Comparison of ENCODE assay signal across 10 cellular contexts in the genomic region with DNA sequence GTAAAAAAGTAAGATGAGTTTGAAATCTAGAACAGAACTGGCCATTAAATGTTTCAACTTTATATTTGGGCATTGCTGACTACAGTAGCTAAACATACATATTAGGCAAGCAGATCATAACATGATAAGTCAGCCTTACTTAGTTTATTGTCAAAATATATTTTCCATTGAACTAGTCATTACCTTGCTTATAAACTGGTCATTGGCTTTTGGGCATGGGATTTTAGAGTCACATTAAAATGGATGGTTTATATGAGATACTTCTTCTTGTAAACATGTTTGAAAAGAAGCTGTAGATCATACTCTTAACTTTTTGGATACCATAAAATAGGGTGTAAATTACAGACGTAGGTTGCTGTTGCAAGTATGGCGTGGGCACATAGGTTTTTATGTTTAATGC. TPM values are rescaled to one million over a fixed set of nuclear protein-coding genes. Genes with fewer than 3 reads are reported as not detected.
DNase-seq lines count a peak whose midpoint lies in the region; ATAC-seq and TF ChIP-seq lines count a peak whose summit lies in the region.
"Had no signal": no experiment of that assay in that cellular context is flagged by ENCODE, and none has a peak within 500 bp of the region (broad histone marks: within the 10 kb centered on the region; RNA-seq: fewer than 3 reads in every experiment).

No MANE protein-coding gene starts in this region.

- peak overlapping the region in 4 of 5 donors; percentile 96 to 100 (median 100) for H3K27ac ChIP-seq in stomach

- CTCF ChIA-PET in WTC11 (lab: Charles Lee), result no interaction called here

- no peaks in the 10 kb centered on the region for H3K36me3 ChIP-seq in stomach

- TF ChIP-seq POLR2A in stomach (IDR thresholded peaks at IDR 0.05), result no peak

- peaks cover 26 to 63% (median 52%) of the 10 kb centered on the region in 4 donors for H3K4me1 ChIP-seq in stomach

- no peak for TF ChIP-seq EP300 in stomach (IDR thresholded peaks at IDR 0.05)

- DNase-seq in T-helper 1 cell (no peak), WTC11 (ENCODE audit: low spot score) (no peak), glutamatergic neuron (no peak), stomach (no peak), NCI-H524 (lab: John Stamatoyannopoulos, UW) (no peak), GM13976 (ENCODE audit: low spot score) (no peak), NOMO-1 treated with DMSO at 0.1 percent for 48 hours (lab: John Stamatoyannopoulos, UW; ENCODE audit: unreplicated experiment) (no peak)
- DNase-seq: amygdala, NCI-H524 treated with DMSO at 0.1 percent for 48 hours had no signal

- H3K4me3 ChIP-seq in stomach, result peak overlapping the region; percentile 63 to 91 (median 73)

- peaks cover 14% of the 10 kb centered on the region for H3K36me3 Mint-ChIP-seq in T-helper 1 cell treated with Interleukin-12 subunit alpha and Interleukin-12 subunit beta and Interleukin-4 antibody, amounts not matched to agents 30 μg/mL and 1 μg/mL, for 36 hours (ENCODE audit: low read depth)
- H3K36me3 Mint-ChIP-seq in WTC11 (0 out of 2 replicates have a peak, but pooled peaks cover 3% of the 10 kb centered on the region), glutamatergic neuron (ENCODE audit: unreplicated experiment) (no peaks in the 10 kb centered on the region)

- POLR2A ChIA-PET in WTC11 (lab: Charles Lee), result interaction anchor here (1.7 kb wide), 1 partner anchor 100 kb away, joined by 7 read pairs; no protein-coding TSS in a partner anchor

- H3K9me3 Mint-ChIP-seq in T-helper 1 cell treated with Interleukin-12 subunit alpha and Interleukin-12 subunit beta and Interleukin-4 antibody, amounts not matched to agents 30 μg/mL and 1 μg/mL, for 36 hours, result peaks cover 5% of the 10 kb centered on the region
- H3K9me3 Mint-ChIP-seq in WTC11, result peaks cover 6% of the 10 kb centered on the region
- peaks cover 18% of the 10 kb centered on the region for H3K9me3 Mint-ChIP-seq in glutamatergic neuron (ENCODE audit: unreplicated experiment)

- ATAC-seq in WTC11, result no peak

- intact Hi-C loops in stomach (cut with DNase I; ENCODE audit: low total_unique reads), result no loop called here

- in situ Hi-C loops in GM13976 (cut with MboI; ENCODE audit: low sequenced_read_pairs, unreplicated experiment), result no loop called here

- no peaks in the 10 kb centered on the region for H3K27me3 ChIP-seq in stomach

- no peaks in the 10 kb centered on the region for H3K9me3 ChIP-seq in stomach

- 21 to 34% (median 25%) methylated on average over 2 of the region's 2 CpGs for WGBS in stomach, 5 donors

- TF ChIP-seq CTCF in WTC11 (IDR thresholded peaks at IDR 0.05), result no peak
- TF ChIP-seq CTCF in glutamatergic neuron (IDR thresholded peaks at IDR 0.05; ENCODE audit: partially characterized antibody, unreplicated experiment), result no peak
- no peak for TF ChIP-seq CTCF in stomach (IDR thresholded peaks at IDR 0.05)
- TF ChIP-seq CTCF in GM13976 (IDR thresholded peaks at IDR 0.05; ENCODE audit: borderline replicate concordance, control extremely low read depth, extremely low read depth, insufficient read depth, missing control alignments), result no peak

- no peaks in the 10 kb centered on the region for H3K27me3 Mint-ChIP-seq in T-helper 1 cell treated with Interleukin-12 subunit alpha and Interleukin-12 subunit beta and Interleukin-4 antibody, amounts not matched to agents 30 μg/mL and 1 μg/mL, for 36 hours (ENCODE audit: low read depth)
- H3K27me3 Mint-ChIP-seq in WTC11 (ENCODE audit: low read depth) (no peaks in the 10 kb centered on the region; the same call in 1 of the 2 replicates), glutamatergic neuron (ENCODE audit: unreplicated experiment) (peaks cover 14% of the 10 kb centered on the region)

- peaks cover 34% of the 10 kb centered on the region for H3K4me1 Mint-ChIP-seq in T-helper 1 cell treated with Interleukin-12 subunit alpha and Interleukin-12 subunit beta and Interleukin-4 antibody, amounts not matched to agents 30 μg/mL and 1 μg/mL, for 36 hours (ENCODE audit: low read depth)
- H3K4me1 Mint-ChIP-seq in WTC11, result peaks cover 45% of the 10 kb centered on the region
- H3K4me1 Mint-ChIP-seq in glutamatergic neuron (ENCODE audit: low read depth, unreplicated experiment), result peaks cover 23% of the 10 kb centered on the region

- no peak overlapping the region for H3K27ac Mint-ChIP-seq in T-helper 1 cell treated with Interleukin-12 subunit alpha and Interleukin-12 subunit beta and Interleukin-4 antibody, amounts not matched to agents 30 μg/mL and 1 μg/mL, for 36 hours
- H3K27ac Mint-ChIP-seq in WTC11 (0 out of 2 replicates have a peak overlapping the region, but pooled peaks have one; percentile 41), glutamatergic neuron (ENCODE audit: unreplicated experiment) (peak overlapping the region; percentile 62)

- H3K4me3 Mint-ChIP-seq in T-helper 1 cell treated with Interleukin-12 subunit alpha and Interleukin-12 subunit beta and Interleukin-4 antibody, amounts not matched to agents 30 μg/mL and 1 μg/mL, for 36 hours, result peak overlapping the region; percentile 90
- H3K4me3 Mint-ChIP-seq in WTC11, result peak overlapping the region; percentile 91
- H3K4me3 Mint-ChIP-seq in glutamatergic neuron (ENCODE audit: unreplicated experiment), result peak overlapping the region; percentile 99

TF ChIP-seq in WTC11, 78 proteins besides CTCF, POLR2A, EP300 and RAD21:
- TF ChIP-seq TEAD4 (CRISPR knock-in tag; IDR thresholded peaks at IDR 0.05) (no peak), ETV6 (CRISPR knock-in tag; IDR thresholded peaks at IDR 0.05) (no peak), TP53 (CRISPR knock-in tag; IDR thresholded peaks at IDR 0.05) (no peak), ZNF671 (CRISPR knock-in tag; IDR thresholded peaks at IDR 0.05) (no peak), CREM (CRISPR knock-in tag; IDR thresholded peaks at IDR 0.05) (no peak), ZNF219 (CRISPR knock-in tag; IDR thresholded peaks at IDR 0.05; ENCODE audit: borderline replicate concordance) (no peak), ELF4 (CRISPR knock-in tag; IDR thresholded peaks at IDR 0.05; ENCODE audit: low read depth) (no peak)

RNA-seq across cellular contexts. Expression of gene HIPK3, which starts 2.7 kb away (rescaled TPM):
- total RNA-seq in WTC11 (2021), result 18.9 to 24.1 TPM (median 21.2 TPM) in 3 replicates
- 56.5 TPM for total RNA-seq in glutamatergic neuron (ENCODE audit: unreplicated experiment)
- total RNA-seq in stomach, result 100 to 1,000 TPM in 3 of 5 donors, 10 to 100 TPM in 2; 41.4 to 222 (median 113) TPM
- polyA plus RNA-seq in stomach, result 10 to 100 TPM; 10.6 to 19.1 (median 18.4) TPM
